ENCODE assay signal across 11 cellular contexts in the genomic region with DNA sequence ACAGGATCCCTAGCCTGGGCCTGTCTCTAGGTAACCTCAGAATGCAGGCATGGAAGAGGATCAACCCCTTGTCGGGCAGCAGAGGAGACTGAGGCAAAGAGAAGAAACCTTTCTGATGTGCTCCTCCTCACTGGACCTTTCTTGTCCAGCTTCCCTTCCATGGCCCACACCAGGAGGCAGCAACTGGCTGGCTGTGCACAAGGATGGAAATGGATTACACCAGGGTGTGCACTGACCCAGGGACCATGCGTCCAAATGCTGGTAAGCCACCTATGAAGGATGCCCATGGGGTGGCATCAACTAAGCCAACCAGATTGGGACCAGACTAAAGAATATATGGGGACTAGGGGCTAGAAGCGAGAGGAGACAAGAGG.
"Had no signal": no experiment of that assay in that cellular context is flagged by ENCODE, and none has a peak within 500 bp of the region (broad histone marks: within the 10 kb centered on the region; RNA-seq: fewer than 3 reads in every experiment).

No MANE protein-coding gene starts in this region.

- H3K27me3 Mint-ChIP-seq: activated T-cell treated with anti-CD3 and anti-CD28 coated beads, Interleukin-2, amount 50 U/mL, for 24 hours; stimulated activated naive CD8-positive, alpha-beta T cell treated with anti-CD3 and anti-CD28 coated beads, Interleukin-15, Interleukin-2, amounts not matched to agents 100 ng/mL and 50 ng/mL, for 24 hours had no signal

- H3K36me3 Mint-ChIP-seq: activated naive CD4-positive, alpha-beta T cell treated with anti-CD3 and anti-CD28 coated beads, Interleukin-2, amount 50 U/mL, for 72 hours; brain; immature natural killer cell had no signal

- H3K27ac ChIP-seq: dorsolateral prefrontal cortex had no signal

- H3K4me3 ChIP-seq: dorsolateral prefrontal cortex, lung had no signal

- DNase-seq: activated T-cell treated with anti-CD3 and anti-CD28 coated beads, Interleukin-2, amount 50 U/mL, for 24 hours; amygdala; cerebellar nuclear complex; dorsolateral prefrontal cortex; left cardiac atrium had no signal

- H3K27ac Mint-ChIP-seq: activated naive CD4-positive, alpha-beta T cell treated with anti-CD3 and anti-CD28 coated beads, Interleukin-2, amount 50 U/mL, for 72 hours; activated T-cell treated with anti-CD3 and anti-CD28 coated beads, Interleukin-2, amount 50 U/mL, for 24 hours; brain; nephron; stimulated activated naive CD8-positive, alpha-beta T cell treated with anti-CD3 and anti-CD28 coated beads, Interleukin-15, Interleukin-2, amounts not matched to agents 100 ng/mL and 50 ng/mL, for 24 hours had no signal

- H3K9me3 Mint-ChIP-seq: activated naive CD4-positive, alpha-beta T cell treated with anti-CD3 and anti-CD28 coated beads, Interleukin-2, amount 50 U/mL, for 72 hours; activated T-cell treated with anti-CD3 and anti-CD28 coated beads, Interleukin-2, amount 50 U/mL, for 24 hours; immature natural killer cell; nephron; stimulated activated naive CD8-positive, alpha-beta T cell treated with anti-CD3 and anti-CD28 coated beads, Interleukin-15, Interleukin-2, amounts not matched to agents 100 ng/mL and 50 ng/mL, for 24 hours had no signal

- H3K27me3 ChIP-seq: dorsolateral prefrontal cortex had no signal

- H3K4me3 Mint-ChIP-seq: activated T-cell treated with anti-CD3 and anti-CD28 coated beads, Interleukin-2, amount 50 U/mL, for 24 hours; brain; immature natural killer cell; nephron; stimulated activated naive CD8-positive, alpha-beta T cell treated with anti-CD3 and anti-CD28 coated beads, Interleukin-15, Interleukin-2, amounts not matched to agents 100 ng/mL and 50 ng/mL, for 24 hours had no signal
